8 cellular contexts compared by ENCODE assay signal in the genomic region with DNA sequence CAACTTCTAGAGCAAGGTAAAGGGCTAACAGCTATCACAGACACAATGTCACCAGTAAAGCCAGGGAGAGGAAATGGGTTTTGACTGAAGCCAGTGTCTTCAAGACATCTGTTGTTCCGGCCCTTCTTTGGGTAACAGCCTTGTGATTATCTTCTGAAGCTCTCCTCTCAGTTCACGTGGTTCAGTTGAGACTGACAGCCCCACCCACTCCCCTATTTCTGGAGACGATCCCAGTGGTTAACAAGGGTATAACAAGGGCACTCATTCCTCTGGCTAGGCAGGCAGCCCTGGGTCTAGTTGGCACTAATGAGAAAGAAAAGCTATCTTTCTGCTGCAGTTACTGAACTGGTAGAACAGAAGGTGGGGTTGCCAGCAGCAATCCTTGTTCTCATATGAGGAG. TPM values are rescaled to one million over a fixed set of nuclear protein-coding genes. Genes with fewer than 3 reads are reported as not detected.
DNase-seq lines count a peak whose midpoint lies in the region; ATAC-seq and TF ChIP-seq lines count a peak whose summit lies in the region.

No MANE protein-coding gene starts in this region.

- no peak overlapping the region for H3K27ac ChIP-seq in HL-60 (replicated peaks)
- H3K27ac ChIP-seq in hepatocyte = no peak overlapping the region

- WGBS in hepatocyte (ENCODE audit: low lambda C conversion rate, missing lambda C conversion rate) = 28% methylated on average over 3 of the region's 3 CpGs

- H3K4me1 ChIP-seq in adipocyte (ENCODE audit: control insufficient read depth, insufficient read depth, low read length) (peaks cover 9% of the 10 kb centered on the region), hepatocyte (ENCODE audit: insufficient read depth) (no peaks in the 10 kb centered on the region)

- H3K27me3 ChIP-seq in HL-60 (ENCODE audit: insufficient read depth, poor library complexity, severe bottlenecking) (no peaks in the 10 kb centered on the region), adipocyte (replicated peaks; ENCODE audit: control insufficient read depth, insufficient read depth, low read length) (no peaks in the 10 kb centered on the region), hepatocyte (no peaks in the 10 kb centered on the region)

- H3K4me3 ChIP-seq in HL-60 (replicated peaks; ENCODE audit: insufficient read depth, low read length) = no peak overlapping the region
- H3K4me3 ChIP-seq in adipocyte (ENCODE audit: low read length) = no peak overlapping the region
- no peak overlapping the region for H3K4me3 ChIP-seq in hepatocyte

- H3K9ac ChIP-seq in adipocyte (ENCODE audit: low read length) = no peak overlapping the region

- H2AFZ ChIP-seq in hepatocyte = no peak overlapping the region

- TF ChIP-seq CTCF in HL-60 (IDR thresholded peaks at IDR 0.05; ENCODE audit: insufficient read depth, low read length) (no peak), hepatocyte (IDR thresholded peaks at IDR 0.05; ENCODE audit: poor library complexity) (no peak)

- no peaks in the 10 kb centered on the region for H3K9me2 ChIP-seq in hepatocyte (replicated peaks; ENCODE audit: insufficient read depth)

- H3K9me3 ChIP-seq in adipocyte (ENCODE audit: control insufficient read depth, low read length) (no peaks in the 10 kb centered on the region), hepatocyte (ENCODE audit: low read depth) (no peaks in the 10 kb centered on the region)

- peak; percentile 77 for ATAC-seq in GM21381 (IDR thresholded peaks at IDR 0.05; ENCODE audit: unreplicated experiment)

- no peak overlapping the region for H3K4me2 ChIP-seq in hepatocyte

- DNase-seq in Daoy (ENCODE audit: low read depth) = peak; percentile 29
- peak; percentile 28 to 67 for DNase-seq in HL-60 (ENCODE audit: low read depth in 1 of 2, low spot score in 1 of 2)
- peak; percentile 60 for DNase-seq in T follicular helper cell (ENCODE audit: low read depth)
- DNase-seq in adipocyte (ENCODE audit: low read depth) = peak; percentile 36
- DNase-seq in hepatocyte (ENCODE audit: low spot score) = peak; percentile 23
- peak; percentile 42 to 58 for DNase-seq in stimulated activated CD4-positive, alpha-beta T cell treated with anti-CD3 and anti-CD28 coated beads, Interleukin-15, amount 100 ng/mL, for 48 hours (ENCODE audit: low read depth in 2 of 2)
- no peak for DNase-seq in NCI-H2107 treated with DMSO at 0.1 percent for 48 hours (lab: John Stamatoyannopoulos, UW; ENCODE audit: unreplicated experiment)

- H3K79me2 ChIP-seq in hepatocyte = peaks cover 41% of the 10 kb centered on the region

- H4K20me1 ChIP-seq in hepatocyte (ENCODE audit: insufficient read depth, poor library complexity, severe bottlenecking) = no peaks in the 10 kb centered on the region

- H3K36me3 ChIP-seq in adipocyte (ENCODE audit: control insufficient read depth, insufficient read depth, low read length, severe bottlenecking) (no peaks in the 10 kb centered on the region), hepatocyte (replicated peaks; ENCODE audit: insufficient read depth, low read depth) (no peaks in the 10 kb centered on the region)

RNA-seq across cellular contexts. Expression of gene GNPTAB, which starts 6.9 kb away (rescaled TPM):
- total RNA-seq in Daoy (2014; rRNA removed; shearing (Covaris generic)) = 20.7 and 21.1 TPM in 2 replicates
- 21.6 and 24.4 TPM in 2 replicates for total RNA-seq in hepatocyte
- polyA plus RNA-seq in hepatocyte = 12.0 and 13.8 TPM in 2 replicates

RNA-seq across cellular contexts. Expression of gene DRAM1, which starts 53.5 kb away (rescaled TPM):
- 2.9 and 4.3 TPM in 2 replicates for total RNA-seq in Daoy (2014; rRNA removed; shearing (Covaris generic))
- 24.0 and 26.0 TPM in 2 replicates for total RNA-seq in hepatocyte
- polyA plus RNA-seq in hepatocyte = 27.2 and 28.2 TPM in 2 replicates
